Comparison of ENCODE assay signal across 22 cellular contexts in the genomic region with DNA sequence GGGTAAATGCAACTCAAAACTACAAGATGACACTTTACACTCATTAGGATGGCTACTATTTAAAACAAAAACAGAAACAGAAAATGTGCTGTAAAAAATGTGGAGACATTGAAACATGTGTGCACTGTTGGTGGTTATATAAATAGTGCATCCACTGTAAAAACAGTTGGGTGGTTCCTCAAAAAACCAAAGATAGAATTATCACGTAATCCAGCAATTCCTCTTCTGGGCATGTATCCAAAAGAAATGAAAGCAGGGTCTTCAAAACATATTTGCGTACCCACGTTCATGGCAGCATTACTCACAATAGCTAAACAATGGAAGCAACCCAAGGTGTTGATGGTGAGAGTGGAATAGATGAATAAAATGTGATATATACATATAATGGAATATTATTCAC.
"Had no signal": no experiment of that assay in that cellular context is flagged by ENCODE, and none has a peak within 500 bp of the region (broad histone marks: within the 10 kb centered on the region; RNA-seq: fewer than 3 reads in every experiment).

No MANE protein-coding gene starts in this region.

- H3K27me3 ChIP-seq: esophagus squamous epithelium, transverse colon, vagina had no signal

- H3K36me3 ChIP-seq: esophagus squamous epithelium, transverse colon, vagina had no signal

- H3K27ac ChIP-seq: esophagus squamous epithelium, skin epidermis, transverse colon, vagina had no signal

- H3K4me1 ChIP-seq: esophagus squamous epithelium, transverse colon, vagina had no signal

- H3K27ac Mint-ChIP-seq: activated naive CD4-positive, alpha-beta T cell treated with anti-CD3 and anti-CD28 coated beads, Interleukin-2, amount 10 ng/mL, durations not matched to agents 7 days and 5 days; activated naive CD8-positive, alpha-beta T cell treated with anti-CD3 and anti-CD28 coated beads, Interleukin-2, amount 50 U/mL, for 24 hours; immature natural killer cell; progenitor cell of endocrine pancreas; stimulated activated naive CD8-positive, alpha-beta T cell treated with anti-CD3 and anti-CD28 coated beads, Interleukin-15, Interleukin-2, amounts not matched to agents 100 ng/mL and 50 ng/mL, for 24 hours had no signal

- H3K4me1 Mint-ChIP-seq: activated naive CD4-positive, alpha-beta T cell treated with anti-CD3 and anti-CD28 coated beads, Interleukin-2, amount 10 ng/mL, durations not matched to agents 7 days and 5 days; activated naive CD8-positive, alpha-beta T cell treated with anti-CD3 and anti-CD28 coated beads, Interleukin-2, amount 50 U/mL, for 24 hours; immature natural killer cell had no signal

- H3K4me3 ChIP-seq: esophagus squamous epithelium, skin epidermis, transverse colon, vagina had no signal

- H3K27me3 Mint-ChIP-seq: activated naive CD4-positive, alpha-beta T cell treated with anti-CD3 and anti-CD28 coated beads, Interleukin-2, amount 10 ng/mL, durations not matched to agents 7 days and 5 days; activated naive CD8-positive, alpha-beta T cell treated with anti-CD3 and anti-CD28 coated beads, Interleukin-2, amount 50 U/mL, for 24 hours; progenitor cell of endocrine pancreas; stimulated activated naive CD8-positive, alpha-beta T cell treated with anti-CD3 and anti-CD28 coated beads, Interleukin-15, Interleukin-2, amounts not matched to agents 100 ng/mL and 50 ng/mL, for 24 hours had no signal

- H3K36me3 Mint-ChIP-seq: activated naive CD4-positive, alpha-beta T cell treated with anti-CD3 and anti-CD28 coated beads, Interleukin-2, amount 10 ng/mL, durations not matched to agents 7 days and 5 days; immature natural killer cell had no signal

- DNase-seq: activated CD4-positive, alpha-beta T cell treated with anti-CD3 and anti-CD28 coated beads, Interleukin-2, amount 50 U/mL, for 1 hour; activated CD8-positive, alpha-beta memory T cell treated with anti-CD3 and anti-CD28 coated beads for 24 hours; activated CD8-positive, alpha-beta memory T cell treated with anti-CD3 and anti-CD28 coated beads, Interleukin-2, amount 50 U/mL, for 48 hours; activated effector memory CD4-positive, alpha-beta T cell treated with Interleukin-2 at 50 U/mL for 16 hours; activated naive CD4-positive, alpha-beta T cell treated with anti-CD3 and anti-CD28 coated beads, Interleukin-2, amount 10 ng/mL, durations not matched to agents 7 days and 5 days; activated naive CD8-positive, alpha-beta T cell treated with anti-CD3 and anti-CD28 coated beads, Interleukin-2, amount 50 U/mL, for 24 hours; activated T-cell treated with anti-CD3 and anti-CD28 coated beads, Interleukin-2, amount 50 U/mL, for 48 hours; anterior cingulate cortex; dermis blood vessel endothelial cell; effector memory CD4-positive, alpha-beta T cell; esophagus squamous epithelium; immature natural killer cell; left ventricle myocardium superior; occipital lobe; stimulated activated CD4-positive, alpha-beta T cell treated with anti-CD3 and anti-CD28 coated beads, Interleukin-15, amount 100 ng/mL, for 24 hours; stimulated activated CD4-positive, alpha-beta T cell treated with anti-CD3 and anti-CD28 coated beads, Interleukin-2, amount 100 ng/mL, for 48 hours; T-helper 9 cell; transverse colon had no signal

- H3K9me3 ChIP-seq: esophagus squamous epithelium, transverse colon, vagina had no signal

- H3K9me3 Mint-ChIP-seq: stimulated activated naive CD8-positive, alpha-beta T cell treated with anti-CD3 and anti-CD28 coated beads, Interleukin-15, Interleukin-2, amounts not matched to agents 100 ng/mL and 50 ng/mL, for 24 hours had no signal

- H3K4me3 Mint-ChIP-seq: activated naive CD4-positive, alpha-beta T cell treated with anti-CD3 and anti-CD28 coated beads, Interleukin-2, amount 10 ng/mL, durations not matched to agents 7 days and 5 days; activated naive CD8-positive, alpha-beta T cell treated with anti-CD3 and anti-CD28 coated beads, Interleukin-2, amount 50 U/mL, for 24 hours; immature natural killer cell; stimulated activated naive CD8-positive, alpha-beta T cell treated with anti-CD3 and anti-CD28 coated beads, Interleukin-15, Interleukin-2, amounts not matched to agents 100 ng/mL and 50 ng/mL, for 24 hours had no signal
